Comparison of ENCODE assay signal across 21 cellular contexts in genomic region chr3:157285966-157286365, GRCh38.
"Had no signal": no experiment of that assay in that cellular context is flagged by ENCODE, and none has a peak within 500 bp of the region (broad histone marks: within the 10 kb centered on the region; RNA-seq: fewer than 3 reads in every experiment).

No MANE protein-coding gene starts in this region.

- H3K9me3 ChIP-seq: esophagus muscularis mucosa, gastrocnemius medialis, heart right ventricle, pancreas, tibial artery, upper lobe of left lung, vagina had no signal

- H3K4me1 ChIP-seq: gastrocnemius medialis, pancreas had no signal

- H3K4me3 ChIP-seq: esophagus muscularis mucosa, gastrocnemius medialis, heart right ventricle, pancreas, smooth muscle cell, tibial artery, upper lobe of left lung, vagina had no signal

- H3K4me2 ChIP-seq: smooth muscle cell had no signal

- H3K27ac ChIP-seq: epithelial cell of prostate, esophagus muscularis mucosa, gastrocnemius medialis, heart right ventricle, pancreas, tibial artery, upper lobe of left lung, vagina had no signal

- FAIRE-seq: endometrium, keratinocyte, pancreas had no signal

- DNase-seq: cortex of kidney; effector memory CD4-positive, alpha-beta T cell; gastrocnemius medialis; heart right ventricle; left colon; left ventricle myocardium superior; mesendoderm; naive B cell; occipital lobe; pancreas; right cardiac atrium; stimulated activated CD4-positive, alpha-beta T cell treated with anti-CD3 and anti-CD28 coated beads, Interleukin-2, amount 100 ng/mL, for 48 hours; stimulated activated naive CD8-positive, alpha-beta T cell treated with anti-CD3 and anti-CD28 coated beads, Interleukin-15, Interleukin-2, amounts not matched to agents 100 U/mL and 50 U/mL, for 24 hours; tibial artery; upper lobe of left lung had no signal

- H3K27me3 ChIP-seq: esophagus muscularis mucosa, gastrocnemius medialis, heart right ventricle, pancreas, tibial artery, upper lobe of left lung, vagina had no signal

- H3K36me3 ChIP-seq: esophagus muscularis mucosa, gastrocnemius medialis, heart right ventricle, pancreas, tibial artery, upper lobe of left lung, vagina had no signal

- ATAC-seq: gastrocnemius medialis; heart right ventricle; left colon; left ventricle myocardium superior; pancreas; right cardiac atrium; stimulated activated naive CD8-positive, alpha-beta T cell treated with anti-CD3 and anti-CD28 coated beads, Interleukin-15, Interleukin-2, amounts not matched to agents 100 U/mL and 50 U/mL, for 24 hours had no signal
